In genomic region chr2:111966241-111966640, GRCh38 we compare ENCODE assay signal across 27 cellular contexts.
"Had no signal": no experiment of that assay in that cellular context is flagged by ENCODE, and none has a peak within 500 bp of the region (broad histone marks: within the 10 kb centered on the region; RNA-seq: fewer than 3 reads in every experiment).

No MANE protein-coding gene starts in this region.

- DNase-seq: effector memory CD4-positive, alpha-beta T cell; erythroblast; esophagus squamous epithelium; foreskin melanocyte; glutamatergic neuron; heart right ventricle; hypothalamus; immature natural killer cell; islet precursor cell; kidney glomerular epithelial cell; mesenchymal stem cell; mucosa of descending colon; naive B cell; stimulated activated CD4-positive, alpha-beta T cell treated with anti-CD3 and anti-CD28 coated beads, Interleukin-12 subunit alpha, Interleukin-12 subunit beta, amount 100 ng/mL, for 4 hours; stimulated activated CD4-positive, alpha-beta T cell treated with anti-CD3 and anti-CD28 coated beads, Interleukin-1b, Interleukin-23, amount 100 ng/mL, for 48 hours; stimulated activated CD4-positive, alpha-beta T cell treated with anti-CD3 and anti-CD28 coated beads, Interleukin-4, amount 100 ng/mL, for 1 hour; stimulated activated CD8-positive, alpha-beta memory T cell treated with anti-CD3 and anti-CD28 coated beads, Interleukin-4, amount 100 ng/mL, for 48 hours; stimulated activated naive CD4-positive, alpha-beta T cell; stimulated activated naive CD8-positive, alpha-beta T cell treated with anti-CD3 and anti-CD28 coated beads, Interleukin-15, amount 100 ng/mL, for 72 hours; upper lobe of left lung; uterus had no signal

- H3K27ac ChIP-seq: esophagus squamous epithelium, neutrophil, parathyroid adenoma, upper lobe of left lung had no signal

- H3K4me3 ChIP-seq: esophagus squamous epithelium, heart right ventricle, lung, mucosa of descending colon, smooth muscle cell, tibial nerve, upper lobe of left lung, uterus had no signal

- ATAC-seq: heart right ventricle; mucosa of descending colon; sciatic nerve; stimulated activated naive CD8-positive, alpha-beta T cell treated with anti-CD3 and anti-CD28 coated beads, Interleukin-15, amount 100 ng/mL, for 72 hours had no signal

- H3K9me3 ChIP-seq: esophagus squamous epithelium, heart right ventricle, mucosa of descending colon, neutrophil, tibial nerve, upper lobe of left lung, uterus had no signal

- H3K4me1 ChIP-seq: parathyroid adenoma, tibial nerve, uterus had no signal

- H3K27me3 ChIP-seq: esophagus squamous epithelium, heart right ventricle, neutrophil, tibial nerve, upper lobe of left lung, uterus had no signal

- H3K36me3 ChIP-seq: neutrophil, uterus had no signal
